In genomic region chr2:112784199-112785189, GRCh38 we compare ENCODE assay signal across 9 cellular contexts. TPM values are rescaled to one million over a fixed set of nuclear protein-coding genes. Genes with fewer than 3 reads are reported as not detected.
A peak's percentile ranks its signal among the peaks of the same experiment; 100 is the strongest.
DNase-seq lines count a peak whose midpoint lies in the region; ATAC-seq and TF ChIP-seq lines count a peak whose summit lies in the region.
"Had no signal": no experiment of that assay in that cellular context is flagged by ENCODE, and none has a peak within 500 bp of the region (broad histone marks: within the 10 kb centered on the region; RNA-seq: fewer than 3 reads in every experiment).

IL1A (minus strand) TSS chr2:112784493; CDS start chr2:112783770, 723 bp downstream.

- H3K36me3 Mint-ChIP-seq in endodermal cell (ENCODE audit: low read depth), result no peaks in the 10 kb centered on the region

- H3K4me1 Mint-ChIP-seq in endodermal cell, result peaks cover 19% of the 10 kb centered on the region

- H3K9ac ChIP-seq in GM23248, result peak within 1 kb of the TSS; percentile 7; the same call in 1 of the 2 replicates
- H3K9ac ChIP-seq in endodermal cell (ENCODE audit: extremely low read depth, low read length, poor library complexity, severe bottlenecking), result no peak within 1 kb of the TSS

- H3K27ac ChIP-seq in GM23248 (no peak within 1 kb of the TSS), endodermal cell (ENCODE audit: low read depth, low read length) (no peak within 1 kb of the TSS)

- H4K20me1 ChIP-seq in GM23248 (ENCODE audit: insufficient read depth), result no peaks in the 10 kb centered on the region

- no peaks in the 10 kb centered on the region for H3K79me2 ChIP-seq in GM23248 (ENCODE audit: insufficient read depth)

- peak within 1 kb of the TSS; percentile 74 for H3K27ac Mint-ChIP-seq in endodermal cell

- ATAC-seq in HG03280 (IDR thresholded peaks at IDR 0.05; ENCODE audit: unreplicated experiment), result no peak

- peaks cover 6% of the 10 kb centered on the region; the same call in 1 of the 2 replicates for H3K4me1 ChIP-seq in GM23248 (ENCODE audit: insufficient read depth)
- peaks cover 4% of the 10 kb centered on the region for H3K4me1 ChIP-seq in endodermal cell (ENCODE audit: control insufficient read depth, insufficient read depth, low read length)

- H3K36me3 ChIP-seq in GM23248 (ENCODE audit: low read depth), result no peaks in the 10 kb centered on the region
- H3K36me3 ChIP-seq in endodermal cell (ENCODE audit: control insufficient read depth, insufficient read depth, low read length), result no peaks in the 10 kb centered on the region

- H3F3A ChIP-seq in GM23248 (ENCODE audit: insufficient read depth), result no peaks in the 10 kb centered on the region

- in situ Hi-C loops in GM23248 (cut with MboI), result no loop called here

- no peaks in the 10 kb centered on the region for H3K9me3 Mint-ChIP-seq in endodermal cell

- H3K9me2 ChIP-seq in GM23248 (ENCODE audit: insufficient read depth), result no peaks in the 10 kb centered on the region

- TF ChIP-seq CTCF in endodermal cell (conservative IDR thresholded peaks at IDR 0.05), result no peak

- WGBS in GM23248 (ENCODE audit: low coverage in 1 of 2, low lambda C conversion rate in 2 of 2, missing lambda C conversion rate in 2 of 2), 2 experiments, result 30 to 31% methylated on average over 13 of the region's 13 CpGs
- 28% methylated on average over 11 to 13 of the region's 13 CpGs for WGBS in endodermal cell (ENCODE audit: insufficient coverage in 1 of 2, insufficient read length in 1 of 2), 2 experiments

- H3K27me3 ChIP-seq in GM23248 (replicated peaks; ENCODE audit: insufficient read depth), result no peaks in the 10 kb centered on the region
- no peaks in the 10 kb centered on the region for H3K27me3 ChIP-seq in endodermal cell (ENCODE audit: control insufficient read depth, insufficient read depth, low read length, poor library complexity, severe bottlenecking)

- no peaks in the 10 kb centered on the region for H3K27me3 Mint-ChIP-seq in endodermal cell (ENCODE audit: insufficient read depth)

- H3K9me3 ChIP-seq in GM23248 (ENCODE audit: low read depth) (no peaks in the 10 kb centered on the region), endodermal cell (ENCODE audit: control insufficient read depth, low read length) (no peaks in the 10 kb centered on the region)

- H3K4me3 Mint-ChIP-seq in endodermal cell, result peak within 1 kb of the TSS; percentile 22

- H3K4me3 ChIP-seq in GM23248 (peak within 1 kb of the TSS; percentile 29), endodermal cell (ENCODE audit: low read length) (peak within 1 kb of the TSS; percentile 69)

- DNase-seq in GM23248 (peak; percentile 93), NOMO-1 treated with DMSO at 0.1 percent for 48 hours (lab: John Stamatoyannopoulos, UW; ENCODE audit: unreplicated experiment) (peak; percentile 84), endodermal cell (peak; percentile 72), pulmonary artery endothelial cell (ENCODE audit: low read depth, low spot score) (peak; percentile 61), OCI-M2 (lab: John Stamatoyannopoulos, UW; ENCODE audit: unreplicated experiment) (no peak), cortex of kidney (lab: John Stamatoyannopoulos, UW) (no peak)
- DNase-seq: SHP77 treated with DMSO at 0.1 percent for 48 hours had no signal

- H2AFZ ChIP-seq in GM23248, result peak within 1 kb of the TSS; percentile 59

- H3K4me2 ChIP-seq in GM23248 (ENCODE audit: unreplicated experiment), result peak within 1 kb of the TSS; percentile 67

RNA-seq across cellular contexts. Expression of gene IL1A, which starts in this region (rescaled TPM):
- total RNA-seq in GM23248 (2014; rRNA removed; shearing (Covaris generic)), result 0.54 TPM in 1 of 2 replicates, not detected in the other
- polyA plus RNA-seq in GM23248 (2016; fragmentation: Nextera tagmentation; extraction: Ambion mirVana), result 0.14 TPM in 1 of 2 replicates, not detected in the other
- total RNA-seq in endodermal cell, result 1 to 10 TPM in 1 of 2 donors, under 1 TPM in 1; 0.73 to 1.0 TPM
- 0.21 TPM for polyA plus RNA-seq in endodermal cell (2013, experiment 1 of 2)
- 0.25 TPM for polyA plus RNA-seq in endodermal cell (2013, experiment 2 of 2)
- total RNA-seq in pulmonary artery endothelial cell, result 0.60 and 0.73 TPM in 2 replicates
- total RNA-seq: skeletal muscle tissue had no signal

Comparison
In these comparisons a context has a peak if more than half of its experiments do, and no peak if none do; other contexts are left out.
1. Peak in DNase-seq, H3K4me3 ChIP-seq, H3K9ac ChIP-seq and H3K4me2 ChIP-seq in GM23248; RNA of the gene not detected or under 1 TPM.
2. Peak in DNase-seq in pulmonary artery endothelial cell; RNA of the gene not detected or under 1 TPM.
3. DNase-seq: peak in NOMO-1 treated with DMSO at 0.1 percent for 48 hours (single experiment) and endodermal cell (single experiment); none in OCI-M2 (single experiment) and cortex of kidney (single experiment).